Comparison of ENCODE assay signal across 14 cellular contexts in the genomic region with DNA sequence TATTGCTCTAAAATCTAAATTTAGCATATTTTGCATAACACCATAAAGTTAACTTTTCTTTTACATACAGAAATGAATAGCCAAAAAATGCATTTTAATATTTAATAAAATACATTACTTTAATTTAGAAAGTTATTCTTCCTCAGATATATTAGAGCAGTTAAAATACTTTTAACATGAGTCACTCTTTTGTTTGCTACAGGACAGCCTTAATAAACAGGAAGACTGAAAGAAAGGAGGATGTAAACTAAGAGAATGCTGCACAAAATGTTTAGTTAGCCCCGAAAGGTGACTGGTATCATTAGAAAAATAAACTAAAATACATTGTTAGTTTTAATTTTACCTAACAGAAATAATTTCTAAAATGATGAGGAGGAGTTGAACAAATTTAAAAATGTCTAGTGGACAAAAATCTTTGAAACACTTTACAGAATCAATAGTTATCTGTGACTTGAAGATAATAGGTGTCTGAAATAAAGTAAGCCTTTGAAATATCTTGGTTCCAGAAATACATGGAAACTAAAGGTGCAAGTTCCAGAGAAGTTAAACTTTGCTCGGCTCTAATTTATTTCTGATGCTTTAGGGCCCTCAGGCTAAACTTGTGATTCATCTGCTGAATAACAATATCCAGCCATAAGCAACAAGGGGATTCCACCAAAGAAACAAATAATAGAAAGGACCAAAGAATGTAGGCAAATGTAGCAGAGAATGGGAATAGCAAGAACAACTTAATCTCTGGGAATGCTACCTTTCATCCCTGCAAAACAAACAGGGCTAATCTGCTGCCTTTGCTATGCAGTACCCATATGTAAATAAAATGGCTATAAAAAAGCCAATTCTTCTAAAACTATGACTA.
DNase-seq lines count a peak whose midpoint lies in the region; ATAC-seq, FAIRE-seq and TF ChIP-seq lines count a peak whose summit lies in the region.
"Had no signal": no experiment of that assay in that cellular context is flagged by ENCODE, and none has a peak within 500 bp of the region (broad histone marks: within the 10 kb centered on the region; RNA-seq: fewer than 3 reads in every experiment).

No MANE protein-coding gene starts in this region.

- H3K27ac ChIP-seq in Karpas-422 (ENCODE audit: low read length) (peak overlapping the region; percentile 17; the same call in 1 of the 2 replicates), keratinocyte (ENCODE audit: control insufficient read depth, insufficient read depth, low read length) (peak overlapping the region; percentile 37)
- H3K27ac ChIP-seq: SK-N-MC had no signal

- H4K20me1 ChIP-seq in Karpas-422 (ENCODE audit: insufficient read depth, low read depth, low read length) (no peaks in the 10 kb centered on the region), keratinocyte (ENCODE audit: control insufficient read depth, extremely low read depth, insufficient read depth, low read length) (no peaks in the 10 kb centered on the region)

- FAIRE-seq in keratinocyte (lab: Jason Lieb, UNC), result peak; percentile 79
- FAIRE-seq: GM12891 had no signal

- POLR2A ChIA-PET in BJ (lab: Charles Lee), result no interaction called here
- POLR2A ChIA-PET in HEK293T (lab: Yijun Ruan, JAX), result no interaction called here

- no peaks in the 10 kb centered on the region for H3K9me2 ChIP-seq in Karpas-422 (replicated peaks; ENCODE audit: insufficient read depth, low read length)

- no peak for TF ChIP-seq POLR2A in erythroblast (IDR thresholded peaks at IDR 0.05; ENCODE audit: low read length)

- H3K79me2 ChIP-seq in Karpas-422 (ENCODE audit: low read length) (no peaks in the 10 kb centered on the region), keratinocyte (ENCODE audit: control insufficient read depth, insufficient read depth, low read length) (no peaks in the 10 kb centered on the region)

- dilution Hi-C loops in keratinocyte (cut with MboI; ENCODE audit: extremely low pct_ligation_motif_present, low sequenced_read_pairs), result no loop called here

- peak; percentile 44 for DNase-seq in BJ (ENCODE audit: low read depth)
- DNase-seq in Karpas-422, result no peak
- peak; percentile 43 to 59 for DNase-seq in cardiac fibroblast (ENCODE audit: low read depth in 2 of 2)
- DNase-seq in keratinocyte (ENCODE audit: low read depth, low spot score), result peak; percentile 21
- DNase-seq in erythroblast (lab: John Stamatoyannopoulos, UW), result no peak
- DNase-seq in HEK293T (ENCODE audit: extremely low spot score), result no peak
- DNase-seq: activated CD4-positive, alpha-beta T cell treated with anti-CD3 and anti-CD28 coated beads, Interleukin-2, amount 10 ng/mL, durations not matched to agents 7 days and 5 days; activated naive CD4-positive, alpha-beta T cell; Kasumi-1; NCI-H446 had no signal

- H2AFZ ChIP-seq in Karpas-422 (ENCODE audit: low read length), result no peak overlapping the region
- H2AFZ ChIP-seq in keratinocyte (ENCODE audit: control insufficient read depth, low read length), result no peak overlapping the region

- ATAC-seq in HG02938 (IDR thresholded peaks at IDR 0.05; ENCODE audit: unreplicated experiment) (no peak), HG02870 (IDR thresholded peaks at IDR 0.05; ENCODE audit: unreplicated experiment) (no peak)

- H3K9me1 ChIP-seq in keratinocyte (ENCODE audit: control insufficient read depth, extremely low read depth, insufficient read depth, low read length), result no peaks in the 10 kb centered on the region

- H3K27me3 ChIP-seq in BJ (ENCODE audit: control insufficient read depth, insufficient read depth, low read length) (no peaks in the 10 kb centered on the region), Karpas-422 (ENCODE audit: low read length) (no peaks in the 10 kb centered on the region), keratinocyte (ENCODE audit: control insufficient read depth, extremely low read depth, insufficient read depth, low read length) (no peaks in the 10 kb centered on the region)

- no peaks in the 10 kb centered on the region for H3K36me3 ChIP-seq in BJ (ENCODE audit: control insufficient read depth, insufficient read depth, low read length)
- H3K36me3 ChIP-seq in Karpas-422 (ENCODE audit: insufficient read depth, low read length), result peaks cover 38% of the 10 kb centered on the region
- peaks cover 5 to 6% of the 10 kb centered on the region in 2 experiments for H3K36me3 ChIP-seq in keratinocyte (ENCODE audit: control insufficient read depth in 2 of 2, extremely low read depth in 1 of 2, insufficient read depth in 2 of 2, low read length in 2 of 2)

- H3K9ac ChIP-seq in Karpas-422 (ENCODE audit: low read length) (no peak overlapping the region), keratinocyte (ENCODE audit: control insufficient read depth, extremely low read depth, insufficient read depth, low read length) (peak overlapping the region; percentile 6)

- no peak overlapping the region for H3K4me3 ChIP-seq in BJ (ENCODE audit: low read depth, low read length)
- no peak overlapping the region for H3K4me3 ChIP-seq in Karpas-422 (ENCODE audit: low read length)
- H3K4me3 ChIP-seq in cardiac fibroblast (replicated peaks in 1 of 2; ENCODE audit: low read depth in 2 of 2, low read length in 2 of 2), result no peak overlapping the region
- peak overlapping the region in 1 of 3 experiments; percentile 33 for H3K4me3 ChIP-seq in keratinocyte (ENCODE audit: control insufficient read depth in 2 of 3, extremely low read depth in 1 of 3, insufficient read depth in 2 of 3, low read depth in 1 of 3, low read length in 3 of 3)
- H3K4me3 ChIP-seq: SK-N-MC had no signal

- H3K4me2 ChIP-seq in Karpas-422 (ENCODE audit: low read depth, low read length, poor library complexity, severe bottlenecking) (no peak overlapping the region), keratinocyte (ENCODE audit: control insufficient read depth, extremely low read depth, insufficient read depth, low read depth, low read length) (peak overlapping the region; percentile 60)

- TF ChIP-seq CTCF in BJ (IDR thresholded peaks at IDR 0.05; ENCODE audit: insufficient read depth, low read depth, low read length) (no peak), cardiac fibroblast (IDR thresholded peaks at IDR 0.05; ENCODE audit: low read depth, low read length) (no peak), keratinocyte (optimal IDR thresholded peaks at IDR 0.05 in 1 of 3, IDR thresholded peaks at IDR 0.05 in 1 of 3, conservative IDR thresholded peaks at IDR 0.05 in 1 of 3; ENCODE audit: extremely low read depth in 1 of 3, insufficient read depth in 2 of 3, low read length in 3 of 3) (no peak)

- H3K4me1 ChIP-seq in Karpas-422 (ENCODE audit: low read length), result peaks cover 36% of the 10 kb centered on the region
- peaks cover 16% of the 10 kb centered on the region for H3K4me1 ChIP-seq in keratinocyte (ENCODE audit: control insufficient read depth, extremely low read depth, insufficient read depth, low read length)

- H3K9me3 ChIP-seq in Karpas-422 (ENCODE audit: low read length) (no peaks in the 10 kb centered on the region), keratinocyte (ENCODE audit: control insufficient read depth, low read depth, low read length) (no peaks in the 10 kb centered on the region)

- CTCF ChIA-PET in BJ (lab: Yijun Ruan, JAX), result no interaction called here
- CTCF ChIA-PET in HEK293T (lab: Yijun Ruan, JAX), result no interaction called here

TF ChIP-seq in HEK293T, 16 proteins besides CTCF, POLR2A, EP300 and RAD21:
- TF ChIP-seq ELF4 (IDR thresholded peaks at IDR 0.05) (no peak), HDGF (IDR thresholded peaks at IDR 0.05; ENCODE audit: borderline replicate concordance) (no peak), CTBP1 (IDR thresholded peaks at IDR 0.05; ENCODE audit: borderline replicate concordance) (no peak), SUZ12 (IDR thresholded peaks at IDR 0.05) (no peak), SP1 (IDR thresholded peaks at IDR 0.05) (no peak), BHLHE40 (IDR thresholded peaks at IDR 0.05; ENCODE audit: borderline replicate concordance) (no peak), ZNF384 (IDR thresholded peaks at IDR 0.05) (no peak), L3MBTL2 (conservative IDR thresholded peaks at IDR 0.05) (no peak), ARNT (IDR thresholded peaks at IDR 0.05) (no peak)
- TF ChIP-seq, protein P1, sequence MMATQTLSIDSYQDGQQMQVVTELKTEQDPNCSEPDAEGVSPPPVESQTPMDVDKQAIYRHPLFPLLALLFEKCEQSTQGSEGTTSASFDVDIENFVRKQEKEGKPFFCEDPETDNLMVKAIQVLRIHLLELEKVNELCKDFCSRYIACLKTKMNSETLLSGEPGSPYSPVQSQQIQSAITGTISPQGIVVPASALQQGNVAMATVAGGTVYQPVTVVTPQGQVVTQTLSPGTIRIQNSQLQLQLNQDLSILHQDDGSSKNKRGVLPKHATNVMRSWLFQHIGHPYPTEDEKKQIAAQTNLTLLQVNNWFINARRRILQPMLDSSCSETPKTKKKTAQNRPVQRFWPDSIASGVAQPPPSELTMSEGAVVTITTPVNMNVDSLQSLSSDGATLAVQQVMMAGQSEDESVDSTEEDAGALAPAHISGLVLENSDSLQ (IDR thresholded peaks at IDR 0.05), result no peak
TF ChIP-seq in HEK293T: peak in this region for 0.

Comparison
In these comparisons a context has a peak if more than half of its experiments do, and no peak if none do; other contexts are left out.
1. DNase-seq: peak in BJ (single experiment), cardiac fibroblast (2 of 2) and keratinocyte (single experiment); none in Karpas-422 (single experiment), erythroblast (0 of 2) and HEK293T (single experiment).